Comparison of ENCODE assay signal across 1 cellular context in the genomic region with DNA sequence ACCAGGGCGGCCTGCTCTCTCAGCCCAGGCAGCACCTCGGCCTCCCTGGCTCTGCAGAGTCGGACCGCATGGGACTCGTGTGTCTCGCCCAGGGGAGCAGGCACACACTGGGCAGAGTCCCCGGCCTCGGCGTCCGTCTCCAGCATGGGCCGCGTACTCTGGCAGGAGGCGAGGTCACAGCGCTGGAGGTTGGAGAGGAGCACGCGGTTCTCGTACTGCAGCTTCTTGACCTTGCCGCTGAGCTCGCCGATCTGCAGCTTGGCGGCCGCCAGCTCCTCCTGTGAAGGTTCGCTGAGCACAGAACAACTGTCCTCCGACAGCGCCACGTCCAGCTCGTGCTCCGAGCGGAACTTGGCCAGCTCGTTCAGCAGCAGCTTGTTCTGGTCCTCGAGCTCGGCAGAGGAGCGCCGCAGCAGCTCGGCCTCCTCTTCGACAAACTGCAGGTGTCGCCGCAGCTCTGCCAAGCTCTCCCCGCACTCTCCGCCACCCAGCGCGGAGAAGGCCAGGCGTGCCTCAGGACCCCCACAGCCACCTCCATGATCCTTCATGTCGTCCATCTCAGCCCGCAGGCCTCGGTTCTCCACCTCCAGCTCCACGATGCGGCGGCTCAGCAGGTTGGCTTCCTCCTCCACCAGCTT.
TF ChIP-seq lines count a peak whose summit lies in the region.

No MANE protein-coding gene starts in this region.

TF ChIP-seq in K562, 482 proteins besides CTCF, POLR2A, EP300 and RAD21:
- TF ChIP-seq NCOA6 (IDR thresholded peaks at IDR 0.05) (no peak), NR3C1 (CRISPR knock-in tag; IDR thresholded peaks at IDR 0.05) (0 out of 2 replicates have a peak, but pooled peaks have one; percentile 39), POLR2G (IDR thresholded peaks at IDR 0.05; ENCODE audit: low read depth, low read length) (peak; percentile 16; the same call in 1 of the 2 replicates), ZBTB33 (CRISPR knock-in tag; IDR thresholded peaks at IDR 0.05) (0 out of 2 replicates have a peak, but pooled peaks have one; percentile 16), IRF1 (CRISPR knock-in tag; IDR thresholded peaks at IDR 0.05; ENCODE audit: borderline replicate concordance) (no peak)
TF ChIP-seq in K562: peak in this region for 3.
